10 cellular contexts compared by ENCODE assay signal in genomic region chr7:23467281-23467680, GRCh38. TPM values are rescaled to one million over a fixed set of nuclear protein-coding genes. Genes with fewer than 3 reads are reported as not detected.
DNase-seq lines count a peak whose midpoint lies in the region; ATAC-seq and TF ChIP-seq lines count a peak whose summit lies in the region.
"Had no signal": no experiment of that assay in that cellular context is flagged by ENCODE, and none has a peak within 500 bp of the region (broad histone marks: within the 10 kb centered on the region; RNA-seq: fewer than 3 reads in every experiment).

No MANE protein-coding gene starts in this region.

- peak overlapping the region; percentile 71 for H3K4ac ChIP-seq in IMR-90 (ENCODE audit: low read depth, low read length)

- H3K9ac ChIP-seq in IMR-90 (ENCODE audit: low read depth, low read length): peak overlapping the region; percentile 96

- TF ChIP-seq RAD21 in IMR-90 (IDR thresholded peaks at IDR 0.05; ENCODE audit: low read length): no peak

- WGBS in IMR-90 (ENCODE audit: extremely low coverage in 2 of 2, insufficient read length in 1 of 2), 2 experiments: no CpG with 5 or more reads among the region's 7 CpGs

- POLR2A ChIA-PET in IMR-90 (lab: Charles Lee; ENCODE audit: unreplicated experiment): interaction anchor here (0.6 to 0.9 kb wide), 2 partner anchors 111 to 167 kb away, joined by 4 to 5 read pairs; no protein-coding TSS in a partner anchor

- H2BK120ac ChIP-seq in IMR-90 (ENCODE audit: low read depth, low read length): peak overlapping the region; percentile 23; the same call in 1 of the 2 replicates

- peaks cover 0 to 28% of the 10 kb centered on the region in 2 experiments; a peak in 2 of 4 replicates for H3K79me1 ChIP-seq in IMR-90 (ENCODE audit: low read depth in 1 of 2, low read length in 2 of 2)

- no peak for ATAC-seq in IMR-90 (ENCODE audit: low read depth)

- peak overlapping the region; percentile 86 for H3K56ac ChIP-seq in IMR-90 (ENCODE audit: extremely low read depth, insufficient read depth, low read length)

- no peaks in the 10 kb centered on the region for H3K27me3 ChIP-seq in IMR-90 (ENCODE audit: control insufficient read depth, insufficient read depth, low read length)

- H3K36me3 ChIP-seq in IMR-90 (ENCODE audit: control insufficient read depth, insufficient read depth, low read length): no peaks in the 10 kb centered on the region

- no peak overlapping the region for H4K5ac ChIP-seq in IMR-90 (ENCODE audit: low read depth, low read length)

- peak overlapping the region; percentile 97 for H2BK5ac ChIP-seq in IMR-90 (ENCODE audit: low read depth, low read length, poor library complexity, severe bottlenecking)

- no peaks in the 10 kb centered on the region for H3K36me3 Mint-ChIP-seq in mesothelial cell of epicardium

- peak overlapping the region; percentile 33 to 68; a peak in 3 of 4 replicates for H4K8ac ChIP-seq in IMR-90 (ENCODE audit: low read depth in 2 of 2, low read length in 2 of 2)

- peak; percentile 45 for DNase-seq in ELF-1 (ENCODE audit: low read depth, low spot score)
- DNase-seq in IMR-90: no peak
- no peak for DNase-seq in astrocyte of the cerebellum (ENCODE audit: low read depth)
- no peak for DNase-seq in mesothelial cell of epicardium (ENCODE audit: low spot score in 2 of 2, unreplicated experiment in 2 of 2)
- DNase-seq in SKM-1 (lab: John Stamatoyannopoulos, UW; ENCODE audit: unreplicated experiment): no peak
- DNase-seq in A172 (ENCODE audit: low spot score): no peak
- DNase-seq in SHP77 (lab: John Stamatoyannopoulos, UW): no peak
- no peak for DNase-seq in G401 (ENCODE audit: low spot score)
- DNase-seq: NCI-H2107 had no signal

- H3K9me3 ChIP-seq in IMR-90 (ENCODE audit: control insufficient read depth, insufficient read depth, low read length): no peaks in the 10 kb centered on the region

- peak overlapping the region; percentile 85; the same call in 1 of the 2 replicates for H4K91ac ChIP-seq in IMR-90 (ENCODE audit: insufficient read depth, low read depth, low read length)

- no peak for TF ChIP-seq CTCF in IMR-90 (conservative IDR thresholded peaks at IDR 0.05; ENCODE audit: low read depth, low read length)
- TF ChIP-seq CTCF in astrocyte of the cerebellum (IDR thresholded peaks at IDR 0.05; ENCODE audit: low read depth, low read length, missing control alignments): no peak
- TF ChIP-seq CTCF in mesothelial cell of epicardium (IDR thresholded peaks at IDR 0.05; ENCODE audit: unreplicated experiment): no peak

- dilution Hi-C loops in IMR-90 (cut with HindIII; ENCODE audit: low sequenced_read_pairs, unreplicated experiment): no loop called here

- H3K14ac ChIP-seq in IMR-90 (replicated peaks; ENCODE audit: low read depth, low read length): peak overlapping the region; percentile 97

- peak overlapping the region; percentile 58; the same call in 1 of the 2 replicates for H3K18ac ChIP-seq in IMR-90 (ENCODE audit: low read depth, low read length)

- H2BK15ac ChIP-seq in IMR-90 (ENCODE audit: low read depth, low read length): 0 out of 3 replicates have a peak overlapping the region, but pooled peaks have one; percentile 31

- peak overlapping the region; percentile 92 for H3K4me2 ChIP-seq in IMR-90 (ENCODE audit: low read depth, low read length)

- peak overlapping the region; percentile 97 for H2AK9ac ChIP-seq in IMR-90 (replicated peaks; ENCODE audit: low read depth, low read length, poor library complexity)

- no peaks in the 10 kb centered on the region for H3K27me3 Mint-ChIP-seq in mesothelial cell of epicardium (ENCODE audit: low read depth)

- H3K4me3 ChIP-seq in IMR-90 (ENCODE audit: insufficient read depth, low read depth, low read length): peak overlapping the region; percentile 57
- peak overlapping the region; percentile 76 for H3K4me3 ChIP-seq in astrocyte of the cerebellum (ENCODE audit: low read depth, low read length)

- no TSS peak for BruUV-seq in IMR-90 (replicated peaks; lab: Mats Ljungman, UMichigan)

- H4K20me1 ChIP-seq in IMR-90 (ENCODE audit: insufficient read depth, low read length): peaks cover 42% of the 10 kb centered on the region

- peaks cover 55% of the 10 kb centered on the region for H3K4me1 Mint-ChIP-seq in mesothelial cell of epicardium

- peak overlapping the region; percentile 87 for H3K23ac ChIP-seq in IMR-90 (ENCODE audit: low read depth, low read length)

- no peak for TF ChIP-seq POLR2A in IMR-90 (IDR thresholded peaks at IDR 0.05; ENCODE audit: low read depth, low read length)

- H3K9me3 Mint-ChIP-seq in mesothelial cell of epicardium: no peaks in the 10 kb centered on the region
- H3K9me3 Mint-ChIP-seq: dendritic cell treated with granulocyte-macrophage colony-stimulating factor and Interleukin-4, amounts not matched to agents 40 ng/mL and 50 ng/mL, for 4 days had no signal

- in situ Hi-C loops in IMR-90 (cut with MboI; ENCODE audit: low sequenced_read_pairs): no loop called here
- in situ Hi-C loops in astrocyte of the cerebellum (cut with HindIII; ENCODE audit: low sequenced_read_pairs): no loop called here
- in situ Hi-C loops in G401 (cut with HindIII; ENCODE audit: low sequenced_read_pairs): no loop called here

- H2AK5ac ChIP-seq in IMR-90 (ENCODE audit: low read depth, low read length): no peak overlapping the region; the same call in 1 of the 2 replicates

- H3K27ac Mint-ChIP-seq in mesothelial cell of epicardium: peak overlapping the region; percentile 99
- H3K27ac Mint-ChIP-seq: dendritic cell treated with granulocyte-macrophage colony-stimulating factor and Interleukin-4, amounts not matched to agents 40 ng/mL and 50 ng/mL, for 4 days had no signal

- CTCF ChIA-PET in IMR-90 (lab: Yijun Ruan, JAX): interaction anchor here (0.7 to 0.8 kb wide), 2 partner anchors 11 to 194 kb away, joined by 3 to 5 read pairs; no protein-coding TSS in a partner anchor

- H3K9me1 ChIP-seq in IMR-90 (ENCODE audit: insufficient read depth, low read length): peaks cover 5% of the 10 kb centered on the region

- H2AFZ ChIP-seq in IMR-90 (replicated peaks; ENCODE audit: low read length, poor library complexity): no peak overlapping the region

- 0 out of 2 replicates have a peak overlapping the region, but pooled peaks have one; percentile 21 for H2BK20ac ChIP-seq in IMR-90 (ENCODE audit: low read depth, low read length)

- intact Hi-C loops in IMR-90 (cut with micrococcal nuclease): no loop called here

- peaks cover 13% of the 10 kb centered on the region for H3K4me1 ChIP-seq in IMR-90 (ENCODE audit: control insufficient read depth, insufficient read depth, low read length)

- peak overlapping the region; percentile 86 for H3K27ac ChIP-seq in IMR-90 (ENCODE audit: insufficient read depth, low read length)

- peak overlapping the region; percentile 96 for H3K4me3 Mint-ChIP-seq in mesothelial cell of epicardium

TF ChIP-seq in IMR-90, 13 proteins besides CTCF, POLR2A, EP300 and RAD21:
- TF ChIP-seq, protein P1, sequence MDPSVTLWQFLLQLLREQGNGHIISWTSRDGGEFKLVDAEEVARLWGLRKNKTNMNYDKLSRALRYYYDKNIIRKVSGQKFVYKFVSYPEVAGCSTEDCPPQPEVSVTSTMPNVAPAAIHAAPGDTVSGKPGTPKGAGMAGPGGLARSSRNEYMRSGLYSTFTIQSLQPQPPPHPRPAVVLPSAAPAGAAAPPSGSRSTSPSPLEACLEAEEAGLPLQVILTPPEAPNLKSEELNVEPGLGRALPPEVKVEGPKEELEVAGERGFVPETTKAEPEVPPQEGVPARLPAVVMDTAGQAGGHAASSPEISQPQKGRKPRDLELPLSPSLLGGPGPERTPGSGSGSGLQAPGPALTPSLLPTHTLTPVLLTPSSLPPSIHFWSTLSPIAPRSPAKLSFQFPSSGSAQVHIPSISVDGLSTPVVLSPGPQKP (IDR thresholded peaks at IDR 0.05; ENCODE audit: borderline replicate concordance, low read depth, low read length): no peak

RNA-seq across cellular contexts. Expression of gene IGF2BP3, which starts 3.0 kb away (rescaled TPM):
- total RNA-seq in IMR-90 (2012; rRNA removed): 59.3 and 94.2 TPM in 2 replicates
- 47.6 and 50.9 TPM in 2 replicates for polyA plus RNA-seq in IMR-90 (2012; rRNA removed)
- polyA plus RNA-seq in IMR-90 (2012; cell fraction: cytosol; rRNA removed): 13.2 and 16.4 TPM in 2 replicates
- 34.2 and 98.3 TPM in 2 replicates for polyA plus RNA-seq in IMR-90 (2012; cell fraction: nucleus; rRNA removed; ENCODE audit: low replicate concordance)
- 84.3 to 91.3 TPM (median 89.1 TPM) in 3 replicates for total RNA-seq in mesothelial cell of epicardium
- 64.3 and 74.1 TPM in 2 replicates for total RNA-seq in A172 (2014; rRNA removed; shearing (Covaris generic))
- total RNA-seq in G401 (2014; rRNA removed; shearing (Covaris generic)): 47.0 and 69.7 TPM in 2 replicates
